ENCODE assay signal across 25 cellular contexts in genomic region chr1:70934197-70934961, GRCh38.
"Had no signal": no experiment of that assay in that cellular context is flagged by ENCODE, and none has a peak within 500 bp of the region (broad histone marks: within the 10 kb centered on the region; RNA-seq: fewer than 3 reads in every experiment).

No MANE protein-coding gene starts in this region.

- H3K27me3 ChIP-seq: heart right ventricle, neural progenitor cell, right lobe of liver, tibial artery had no signal

- H3K27ac Mint-ChIP-seq: activated CD4-positive, alpha-beta T cell treated with anti-CD3 and anti-CD28 coated beads, Interleukin-2, amount 10 ng/mL, durations not matched to agents 7 days and 5 days; activated CD8-positive, alpha-beta memory T cell treated with anti-CD3 and anti-CD28 coated beads, Interleukin-2, amount 10 ng/mL, durations not matched to agents 7 days and 5 days; activated CD8-positive, alpha-beta T cell treated with anti-CD3 and anti-CD28 coated beads for 36 hours; activated naive CD4-positive, alpha-beta T cell treated with anti-CD3 and anti-CD28 coated beads, Interleukin-2, amount 50 U/mL, for 24 hours; activated T-helper 1 cell treated with anti-CD3 and anti-CD28 coated beads, Interleukin-12 subunit alpha, Interleukin-12 subunit beta, Interleukin-2, Interleukin-4 antibody, amounts not matched to agents 30 ng/mL and 10 ng/mL and 1 ng/mL, durations not matched to agents 14 hours and 24 hours and 36 hours; memory B cell; neural progenitor cell; stimulated activated naive CD8-positive, alpha-beta T cell treated with anti-CD3 and anti-CD28 coated beads, Interleukin-15, amount 100 ng/mL, for 72 hours had no signal

- H3K9me3 ChIP-seq: heart right ventricle, mucosa of descending colon, psoas muscle, right lobe of liver, tibial artery had no signal

- H3K9ac ChIP-seq: neural progenitor cell had no signal

- H3K36me3 Mint-ChIP-seq: activated CD8-positive, alpha-beta memory T cell treated with anti-CD3 and anti-CD28 coated beads, Interleukin-2, amount 10 ng/mL, durations not matched to agents 7 days and 5 days; activated naive CD4-positive, alpha-beta T cell treated with anti-CD3 and anti-CD28 coated beads, Interleukin-2, amount 50 U/mL, for 24 hours; brain; memory B cell; neural progenitor cell had no signal

- DNase-seq: activated CD4-positive, alpha-beta T cell treated with anti-CD3 and anti-CD28 coated beads, Interleukin-2, amount 10 ng/mL, durations not matched to agents 7 days and 5 days; activated CD4-positive, CD25-positive, alpha-beta regulatory T cell treated with anti-CD3 and anti-CD28 coated beads, Interleukin-2, amount 50 U/mL, for 72 hours; activated CD8-positive, alpha-beta memory T cell treated with anti-CD3 and anti-CD28 coated beads, Interleukin-2, amount 10 ng/mL, durations not matched to agents 7 days and 5 days; activated CD8-positive, alpha-beta T cell treated with anti-CD3 and anti-CD28 coated beads for 36 hours; activated gamma-delta T cell treated with Interleukin-2 at 50 U/mL for 16 hours; aorta; caudate nucleus; dermis blood vessel endothelial cell; effector CD8-positive, alpha-beta T cell; heart right ventricle; islet precursor cell; left colon; mucosa of descending colon; psoas muscle; right lobe of liver; stimulated activated CD4-positive, alpha-beta T cell treated with anti-CD3 and anti-CD28 coated beads, Interleukin-1b, Interleukin-23, amount 100 ng/mL, for 48 hours; stimulated activated naive CD8-positive, alpha-beta T cell treated with anti-CD3 and anti-CD28 coated beads, Interleukin-15, amount 100 ng/mL, for 72 hours; tibial artery; WERI-Rb-1 had no signal

- H3K27ac ChIP-seq: heart right ventricle, neural progenitor cell, psoas muscle, right lobe of liver, skin epidermis, tibial artery, WERI-Rb-1 had no signal

- H3K4me1 ChIP-seq: heart right ventricle, neural progenitor cell, psoas muscle, right lobe of liver had no signal

- H3K9me3 Mint-ChIP-seq: activated naive CD4-positive, alpha-beta T cell treated with anti-CD3 and anti-CD28 coated beads, Interleukin-2, amount 50 U/mL, for 24 hours; activated T-helper 1 cell treated with anti-CD3 and anti-CD28 coated beads, Interleukin-12 subunit alpha, Interleukin-12 subunit beta, Interleukin-2, Interleukin-4 antibody, amounts not matched to agents 30 ng/mL and 10 ng/mL and 1 ng/mL, durations not matched to agents 14 hours and 24 hours and 36 hours; stimulated activated naive CD8-positive, alpha-beta T cell treated with anti-CD3 and anti-CD28 coated beads, Interleukin-15, amount 100 ng/mL, for 72 hours had no signal

- H3K36me3 ChIP-seq: heart right ventricle, neural progenitor cell, right lobe of liver, tibial artery, WERI-Rb-1 had no signal

- H3K4me1 Mint-ChIP-seq: activated CD8-positive, alpha-beta memory T cell treated with anti-CD3 and anti-CD28 coated beads, Interleukin-2, amount 10 ng/mL, durations not matched to agents 7 days and 5 days; activated naive CD4-positive, alpha-beta T cell treated with anti-CD3 and anti-CD28 coated beads, Interleukin-2, amount 50 U/mL, for 24 hours; brain; memory B cell; neural progenitor cell had no signal

- H3K4me3 Mint-ChIP-seq: activated CD4-positive, alpha-beta T cell treated with anti-CD3 and anti-CD28 coated beads, Interleukin-2, amount 10 ng/mL, durations not matched to agents 7 days and 5 days; activated CD8-positive, alpha-beta memory T cell treated with anti-CD3 and anti-CD28 coated beads, Interleukin-2, amount 10 ng/mL, durations not matched to agents 7 days and 5 days; activated CD8-positive, alpha-beta T cell treated with anti-CD3 and anti-CD28 coated beads for 36 hours; activated naive CD4-positive, alpha-beta T cell treated with anti-CD3 and anti-CD28 coated beads, Interleukin-2, amount 50 U/mL, for 24 hours; activated T-helper 1 cell treated with anti-CD3 and anti-CD28 coated beads, Interleukin-12 subunit alpha, Interleukin-12 subunit beta, Interleukin-2, Interleukin-4 antibody, amounts not matched to agents 30 ng/mL and 10 ng/mL and 1 ng/mL, durations not matched to agents 14 hours and 24 hours and 36 hours; brain; memory B cell; neural progenitor cell; stimulated activated naive CD8-positive, alpha-beta T cell treated with anti-CD3 and anti-CD28 coated beads, Interleukin-15, amount 100 ng/mL, for 72 hours had no signal

- ATAC-seq: activated CD8-positive, alpha-beta memory T cell treated with anti-CD3 and anti-CD28 coated beads, Interleukin-2, amount 10 ng/mL, durations not matched to agents 7 days and 5 days; activated CD8-positive, alpha-beta T cell treated with anti-CD3 and anti-CD28 coated beads for 36 hours; heart right ventricle; left colon; mucosa of descending colon; psoas muscle; right lobe of liver; stimulated activated naive CD8-positive, alpha-beta T cell treated with anti-CD3 and anti-CD28 coated beads, Interleukin-15, amount 100 ng/mL, for 72 hours had no signal

- H3K27me3 Mint-ChIP-seq: activated CD4-positive, alpha-beta T cell treated with anti-CD3 and anti-CD28 coated beads, Interleukin-2, amount 10 ng/mL, durations not matched to agents 7 days and 5 days; activated CD8-positive, alpha-beta memory T cell treated with anti-CD3 and anti-CD28 coated beads, Interleukin-2, amount 10 ng/mL, durations not matched to agents 7 days and 5 days; activated CD8-positive, alpha-beta T cell treated with anti-CD3 and anti-CD28 coated beads for 36 hours; activated naive CD4-positive, alpha-beta T cell treated with anti-CD3 and anti-CD28 coated beads, Interleukin-2, amount 50 U/mL, for 24 hours; memory B cell had no signal

- H3K4me2 ChIP-seq: neural progenitor cell had no signal

- H2AFZ ChIP-seq: neural progenitor cell had no signal

- H3K4me3 ChIP-seq: heart right ventricle, mucosa of descending colon, neural progenitor cell, psoas muscle, right lobe of liver, skin epidermis, tibial artery had no signal
